ENCODE assay signal across 29 cellular contexts in the genomic region with DNA sequence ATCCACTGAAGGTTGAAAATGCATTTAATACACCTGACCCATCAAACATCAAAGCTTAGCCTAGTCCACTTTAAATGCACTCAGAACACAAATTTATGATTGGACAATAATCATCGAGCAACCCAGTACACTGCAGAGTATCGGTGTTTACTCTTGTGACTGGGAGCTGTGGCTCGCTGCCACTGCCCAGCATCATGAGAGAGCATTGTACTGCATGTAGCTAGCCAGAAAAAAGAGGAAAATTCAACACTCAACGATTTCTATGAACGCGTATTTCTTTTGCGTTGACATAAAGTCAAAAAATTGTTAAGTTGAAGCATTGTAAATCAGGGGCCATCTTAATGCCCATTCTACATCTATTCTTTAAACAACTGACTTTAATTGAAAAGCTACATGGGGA.
A peak's percentile ranks its signal among the peaks of the same experiment; 100 is the strongest.
DNase-seq lines count a peak whose midpoint lies in the region; ATAC-seq and TF ChIP-seq lines count a peak whose summit lies in the region.
"Had no signal": no experiment of that assay in that cellular context is flagged by ENCODE, and none has a peak within 500 bp of the region (broad histone marks: within the 10 kb centered on the region; RNA-seq: fewer than 3 reads in every experiment).

No MANE protein-coding gene starts in this region.

- H3K4me1 ChIP-seq in upper lobe of right lung = peaks cover 15% of the 10 kb centered on the region

- H3K4me3 Mint-ChIP-seq in activated naive CD8-positive, alpha-beta T cell treated with anti-CD3 and anti-CD28 coated beads, Interleukin-2, amount 50 U/mL, for 24 hours = no peak overlapping the region
- H3K4me3 Mint-ChIP-seq: activated B cell treated with CpG ODN at 0.5 μM for 24 hours; activated naive CD8-positive, alpha-beta T cell treated with anti-CD3 and anti-CD28 coated beads for 36 hours; central memory CD8-positive, alpha-beta T cell; stimulated activated naive CD8-positive, alpha-beta T cell treated with anti-CD3 and anti-CD28 coated beads, Interleukin-15, Interleukin-2, amounts not matched to agents 100 ng/mL and 50 ng/mL, for 24 hours had no signal

- H3K36me3 ChIP-seq in upper lobe of right lung = no peaks in the 10 kb centered on the region
- H3K36me3 ChIP-seq: MG63 had no signal

- H3K27me3 Mint-ChIP-seq in activated naive CD8-positive, alpha-beta T cell treated with anti-CD3 and anti-CD28 coated beads, Interleukin-2, amount 50 U/mL, for 24 hours = no peaks in the 10 kb centered on the region
- H3K27me3 Mint-ChIP-seq: activated B cell treated with CpG ODN at 0.5 μM for 24 hours; activated naive CD8-positive, alpha-beta T cell treated with anti-CD3 and anti-CD28 coated beads for 36 hours; central memory CD8-positive, alpha-beta T cell; stimulated activated naive CD8-positive, alpha-beta T cell treated with anti-CD3 and anti-CD28 coated beads, Interleukin-15, Interleukin-2, amounts not matched to agents 100 ng/mL and 50 ng/mL, for 24 hours had no signal

- no peak overlapping the region for H3K27ac Mint-ChIP-seq in activated naive CD8-positive, alpha-beta T cell treated with anti-CD3 and anti-CD28 coated beads, Interleukin-2, amount 50 U/mL, for 24 hours
- H3K27ac Mint-ChIP-seq: activated B cell treated with CpG ODN at 0.5 μM for 24 hours; activated naive CD8-positive, alpha-beta T cell treated with anti-CD3 and anti-CD28 coated beads for 36 hours; stimulated activated naive CD8-positive, alpha-beta T cell treated with anti-CD3 and anti-CD28 coated beads, Interleukin-15, Interleukin-2, amounts not matched to agents 100 ng/mL and 50 ng/mL, for 24 hours had no signal

- peak overlapping the region; percentile 96 for H3K27ac ChIP-seq in cingulate gyrus (ENCODE audit: low read depth, low read length)
- peak overlapping the region; percentile 52 for H3K27ac ChIP-seq in upper lobe of right lung
- H3K27ac ChIP-seq: C4-2B had no signal

- no peaks in the 10 kb centered on the region for H3K36me3 Mint-ChIP-seq in activated naive CD8-positive, alpha-beta T cell treated with anti-CD3 and anti-CD28 coated beads, Interleukin-2, amount 50 U/mL, for 24 hours (ENCODE audit: low read depth)
- H3K36me3 Mint-ChIP-seq: activated naive CD8-positive, alpha-beta T cell treated with anti-CD3 and anti-CD28 coated beads for 36 hours had no signal

- H3K9me3 ChIP-seq in upper lobe of right lung = no peaks in the 10 kb centered on the region
- H3K9me3 ChIP-seq: MG63, SK-N-SH had no signal

- DNase-seq in hippocampal formation (lab: John Stamatoyannopoulos, UW) (peak; percentile 55 to 72), pons (ENCODE audit: low spot score) (peak; percentile 89), upper lobe of right lung (no peak), NAMALWA (ENCODE audit: low spot score) (no peak)
- DNase-seq in activated naive CD8-positive, alpha-beta T cell treated with anti-CD3 and anti-CD28 coated beads, Interleukin-2, amount 50 U/mL, for 24 hours = no peak
- DNase-seq: activated B cell treated with CpG ODN at 0.5 μM for 24 hours; activated CD4-positive, alpha-beta T cell treated with anti-CD3 and anti-CD28 coated beads, Interleukin-2, amount 50 U/mL, for 1 hour; activated effector memory CD4-positive, alpha-beta T cell treated with Interleukin-2 at 50 U/mL for 16 hours; activated naive CD8-positive, alpha-beta T cell treated with anti-CD3 and anti-CD28 coated beads for 36 hours; activated T-cell treated with anti-CD3 and anti-CD28 coated beads, Interleukin-2, amount 50 U/mL, for 1 hour; COR-L47; dermis blood vessel endothelial cell; H7; KG1; mesendoderm; MG63; NCI-H1105 treated with DMSO at 0.1 percent for 48 hours; NCI-H187 treated with DMSO at 0.1 percent for 48 hours; NCI-H510A treated with DMSO at 0.1 percent for 48 hours; PC-3; retina; SK-N-SH; stimulated activated CD4-positive, alpha-beta T cell treated with anti-CD3 and anti-CD28 coated beads, Interleukin-2, amount 100 ng/mL, for 24 hours had no signal

- no peak overlapping the region for H3K4me3 ChIP-seq in upper lobe of right lung
- H3K4me3 ChIP-seq: MG63 had no signal

- H3K9me3 Mint-ChIP-seq in activated naive CD8-positive, alpha-beta T cell treated with anti-CD3 and anti-CD28 coated beads, Interleukin-2, amount 50 U/mL, for 24 hours = no peaks in the 10 kb centered on the region
- H3K9me3 Mint-ChIP-seq: activated B cell treated with CpG ODN at 0.5 μM for 24 hours; activated naive CD8-positive, alpha-beta T cell treated with anti-CD3 and anti-CD28 coated beads for 36 hours; central memory CD8-positive, alpha-beta T cell; stimulated activated naive CD8-positive, alpha-beta T cell treated with anti-CD3 and anti-CD28 coated beads, Interleukin-15, Interleukin-2, amounts not matched to agents 100 ng/mL and 50 ng/mL, for 24 hours had no signal

- intact Hi-C loops in upper lobe of right lung (cut with DNase I) = loop anchor here (2.0 kb wide), 1 partner anchor 23 kb away; no protein-coding TSS in a partner anchor

- TF ChIP-seq CTCF in upper lobe of right lung (IDR thresholded peaks at IDR 0.05) = no peak

- ATAC-seq in upper lobe of right lung = no peak
- no peak for ATAC-seq in activated naive CD8-positive, alpha-beta T cell treated with anti-CD3 and anti-CD28 coated beads, Interleukin-2, amount 50 U/mL, for 24 hours
- no peak for ATAC-seq in GM21619 (IDR thresholded peaks at IDR 0.05; ENCODE audit: unreplicated experiment)
- ATAC-seq: left lobe of liver, PC-3 had no signal

- no peaks in the 10 kb centered on the region for H3K27me3 ChIP-seq in upper lobe of right lung
- H3K27me3 ChIP-seq: MG63 had no signal

- no peaks in the 10 kb centered on the region for H3K4me1 Mint-ChIP-seq in activated naive CD8-positive, alpha-beta T cell treated with anti-CD3 and anti-CD28 coated beads, Interleukin-2, amount 50 U/mL, for 24 hours
- H3K4me1 Mint-ChIP-seq: activated naive CD8-positive, alpha-beta T cell treated with anti-CD3 and anti-CD28 coated beads for 36 hours; central memory CD8-positive, alpha-beta T cell had no signal

Comparison
In these comparisons a context has a peak if more than half of its experiments do, and no peak if none do; other contexts are left out.
1. DNase-seq: peak in hippocampal formation (2 of 2) and pons (single experiment); none in upper lobe of right lung (single experiment), activated naive CD8-positive, alpha-beta T cell treated with anti-CD3 and anti-CD28 coated beads, Interleukin-2, amount 50 U/mL, for 24 hours (single experiment) and NAMALWA (single experiment).